In the genomic region with DNA sequence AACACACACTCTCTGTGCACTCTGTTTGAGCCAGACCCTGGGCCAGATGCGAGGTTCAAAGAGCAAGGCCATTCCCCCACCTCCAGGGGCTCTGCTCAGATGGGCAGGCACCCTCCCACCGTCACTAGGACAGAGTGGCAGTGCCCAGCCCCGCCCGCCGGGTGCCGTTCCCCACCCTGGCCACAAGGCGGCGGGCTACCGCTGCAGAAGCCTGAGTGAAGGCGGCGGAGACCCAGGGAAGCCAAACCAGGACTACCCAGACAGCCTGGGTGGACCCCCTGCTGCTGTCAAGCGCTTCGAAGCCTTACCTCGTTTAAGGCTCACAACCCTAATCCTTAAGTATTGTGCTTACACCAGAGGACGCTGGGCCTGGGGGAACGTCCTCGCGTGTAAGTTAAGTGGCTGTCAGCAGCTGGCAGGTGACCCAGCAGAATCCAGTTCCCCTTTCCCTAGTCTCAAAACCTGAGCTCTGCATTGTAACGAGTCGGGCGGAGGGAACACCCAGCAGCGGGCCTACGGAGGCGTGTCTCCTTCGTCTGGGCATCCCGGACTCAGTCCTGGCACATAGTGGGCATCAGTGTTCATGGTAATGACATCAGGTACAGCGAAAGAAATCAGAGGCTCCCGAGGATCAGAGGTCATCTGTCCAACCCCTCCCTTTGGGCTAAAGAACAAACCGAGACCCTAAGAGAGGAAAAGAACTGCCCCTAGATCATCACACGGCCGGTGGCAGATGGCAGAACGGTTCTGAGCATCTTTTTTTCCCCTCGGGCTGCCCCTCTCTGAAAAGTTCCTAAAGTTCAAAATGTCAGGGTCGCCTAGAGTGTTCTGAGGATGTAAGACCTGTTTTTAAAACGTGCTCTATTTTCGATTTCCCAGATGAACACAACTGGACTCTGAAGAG, we compare ENCODE assay signal across 8 cellular contexts. TPM values are rescaled to one million over a fixed set of nuclear protein-coding genes. Genes with fewer than 3 reads are reported as not detected.
DNase-seq lines count a peak whose midpoint lies in the region; ATAC-seq lines count a peak whose summit lies in the region.

No MANE protein-coding gene starts in this region.

- DNase-seq in NCI-H1417 (lab: John Stamatoyannopoulos, UW), result peak; percentile 73 to 86 (median 82)
- no peak for DNase-seq in NCI-H1417 treated with DMSO at 0.1 percent for 48 hours (lab: John Stamatoyannopoulos, UW)
- DNase-seq in NCI-H748 (lab: John Stamatoyannopoulos, UW; ENCODE audit: unreplicated experiment), result peak; percentile 77
- DNase-seq in activated CD4-positive, alpha-beta T cell treated with anti-CD3 and anti-CD28 coated beads, Interleukin-2, amount 50 U/mL, for 48 hours, result peak; percentile 83 to 84
- peak; percentile 31 to 76 for DNase-seq in dermis microvascular lymphatic vessel endothelial cell (ENCODE audit: low read depth in 2 of 2)
- peak; percentile 69 for DNase-seq in medulla oblongata (ENCODE audit: extremely low spot score)
- DNase-seq in stimulated activated CD8-positive, alpha-beta memory T cell treated with anti-CD3 and anti-CD28 coated beads, Interleukin-15, amount 100 ng/mL, for 24 hours (ENCODE audit: low read depth), result peak; percentile 67

- ATAC-seq in HG03442 (IDR thresholded peaks at IDR 0.05; ENCODE audit: unreplicated experiment), result peak; percentile 48

RNA-seq across cellular contexts. Expression of gene ARHGAP27, which starts 4.4 kb away (rescaled TPM):
- total RNA-seq in dermis microvascular lymphatic vessel endothelial cell, result 19.3 and 37.0 TPM in 2 replicates
